19 cellular contexts compared by ENCODE assay signal in the genomic region with DNA sequence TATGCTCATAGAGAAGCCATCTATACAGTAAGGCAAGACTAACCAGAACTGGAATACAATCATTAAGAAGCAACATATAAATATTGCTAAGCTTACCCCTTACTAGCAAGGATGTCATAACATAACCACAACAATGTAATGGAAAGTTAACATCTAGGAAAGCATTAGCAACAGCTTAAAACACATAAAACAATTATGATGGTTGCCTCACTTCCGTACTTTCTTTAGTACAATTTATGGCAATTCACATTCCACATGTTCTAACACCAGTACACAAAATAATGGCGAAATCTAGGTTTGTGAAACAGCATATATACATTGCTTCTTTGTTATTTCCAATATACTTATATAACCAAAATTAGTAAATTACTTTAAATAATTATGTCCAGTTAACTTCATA.
DNase-seq lines count a peak whose midpoint lies in the region; ATAC-seq, FAIRE-seq and TF ChIP-seq lines count a peak whose summit lies in the region.
"Had no signal": no experiment of that assay in that cellular context is flagged by ENCODE, and none has a peak within 500 bp of the region (broad histone marks: within the 10 kb centered on the region; RNA-seq: fewer than 3 reads in every experiment).

No MANE protein-coding gene starts in this region.

- no peak overlapping the region for H3K27ac Mint-ChIP-seq in CD8-positive, alpha-beta memory T cell

- DNase-seq in A549 (ENCODE audit: low read depth in 1 of 2, low spot score in 1 of 2) (no peak), HCEC 1CT (peak; percentile 22), RWPE2 (ENCODE audit: low spot score) (no peak), fibroblast of peridontal ligament (ENCODE audit: extremely low read depth) (peak; percentile 30), NCI-H524 treated with DMSO at 0.1 percent for 48 hours (lab: John Stamatoyannopoulos, UW) (no peak), heart right ventricle (no peak), erythroblast (lab: John Stamatoyannopoulos, UW) (no peak)
- no peak for DNase-seq in CD8-positive, alpha-beta memory T cell
- DNase-seq: C1 segment of cervical spinal cord, GF-D8, NCI-H187, NCI-H345, NCI-H526 treated with DMSO at 0.1 percent for 48 hours, PC-9 had no signal

- H3K4me3 Mint-ChIP-seq in CD8-positive, alpha-beta memory T cell = no peak overlapping the region

- no peak for TF ChIP-seq CTCF in A549 (IDR thresholded peaks at IDR 0.05)
- no peak for TF ChIP-seq CTCF in RWPE2 (IDR thresholded peaks at IDR 0.05; ENCODE audit: poor library complexity, severe bottlenecking)
- TF ChIP-seq CTCF in heart right ventricle (IDR thresholded peaks at IDR 0.05) = no peak

- no peak for TF ChIP-seq EP300 in A549 (IDR thresholded peaks at IDR 0.05)

- no peaks in the 10 kb centered on the region for H3K36me3 Mint-ChIP-seq in CD8-positive, alpha-beta memory T cell

- CTCF ChIA-PET in A549 (lab: Yijun Ruan, JAX) = no interaction called here
- CTCF ChIA-PET in CD8-positive, alpha-beta memory T cell (lab: Charles Lee) = no interaction called here

- TF ChIP-seq POLR2A in A549 (IDR thresholded peaks at IDR 0.05; ENCODE audit: low read length) (no peak), erythroblast (IDR thresholded peaks at IDR 0.05; ENCODE audit: low read length) (no peak)

- POLR2A ChIA-PET in A549 (lab: Yijun Ruan, JAX) = no interaction called here
- POLR2A ChIA-PET in CD8-positive, alpha-beta memory T cell (lab: Charles Lee) = no interaction called here

- H3K4me2 ChIP-seq in A549 = no peak overlapping the region
- H3K4me2 ChIP-seq: KMS-11, PC-9 had no signal

- H3K27me3 ChIP-seq in RWPE2 (ENCODE audit: insufficient read depth, poor library complexity, severe bottlenecking) (no peaks in the 10 kb centered on the region), heart right ventricle (no peaks in the 10 kb centered on the region)
- no peaks in the 10 kb centered on the region for H3K27me3 ChIP-seq in CD8-positive, alpha-beta memory T cell (ENCODE audit: insufficient read depth, low read length, poor library complexity, severe bottlenecking)

- TF ChIP-seq RAD21 in A549 (conservative IDR thresholded peaks at IDR 0.05 in 1 of 2, IDR thresholded peaks at IDR 0.05 in 1 of 2) = no peak

- FAIRE-seq in A549 (lab: Jason Lieb, UNC) = peak; percentile 43
- FAIRE-seq: A204.1, GM12891, H54 had no signal

- no peaks in the 10 kb centered on the region for H3K4me1 Mint-ChIP-seq in CD8-positive, alpha-beta memory T cell

- ATAC-seq in A549 (no peak), RWPE2 (ENCODE audit: low read depth) (peak; percentile 32), heart right ventricle (no peak)

- no peaks in the 10 kb centered on the region for H3K9me3 Mint-ChIP-seq in CD8-positive, alpha-beta memory T cell

- WGBS in A549 (ENCODE audit: missing lambda C conversion rate) = 79% methylated on average over 2 of the region's 2 CpGs
- WGBS in heart right ventricle, 2 donors = 92 to 94% methylated on average over 2 of the region's 2 CpGs

- H3K27ac ChIP-seq in A549 (no peak overlapping the region), RWPE2 (ENCODE audit: poor library complexity, severe bottlenecking) (no peak overlapping the region), heart right ventricle (no peak overlapping the region)
- no peak overlapping the region for H3K27ac ChIP-seq in CD8-positive, alpha-beta memory T cell (ENCODE audit: low read depth, low read length)
- H3K27ac ChIP-seq: KMS-11, PC-9, SK-N-MC had no signal

- no peaks in the 10 kb centered on the region for H3K36me3 ChIP-seq in RWPE2 (ENCODE audit: low read depth)
- H3K36me3 ChIP-seq in heart right ventricle = no peaks in the 10 kb centered on the region
- no peaks in the 10 kb centered on the region for H3K36me3 ChIP-seq in CD8-positive, alpha-beta memory T cell (ENCODE audit: insufficient read depth, low read length)

- intact Hi-C loops in heart right ventricle (cut with DNase I) = no loop called here

- H3K9me3 ChIP-seq in A549 (no peaks in the 10 kb centered on the region), RWPE2 (ENCODE audit: severe bottlenecking) (no peaks in the 10 kb centered on the region), heart right ventricle (no peaks in the 10 kb centered on the region)
- H3K9me3 ChIP-seq in CD8-positive, alpha-beta memory T cell (ENCODE audit: low read length) = no peaks in the 10 kb centered on the region

- no peak overlapping the region for H3K4me3 ChIP-seq in A549
- no peak overlapping the region for H3K4me3 ChIP-seq in RWPE2 (ENCODE audit: severe bottlenecking)
- H3K4me3 ChIP-seq in heart right ventricle = no peak overlapping the region
- no peak overlapping the region for H3K4me3 ChIP-seq in CD8-positive, alpha-beta memory T cell (ENCODE audit: low read length)
- H3K4me3 ChIP-seq: PC-9, SK-N-MC had no signal

- no peaks in the 10 kb centered on the region for H3K4me1 ChIP-seq in A549
- peaks cover 37% of the 10 kb centered on the region for H3K4me1 ChIP-seq in RWPE2 (ENCODE audit: insufficient read depth, poor library complexity, severe bottlenecking)
- no peaks in the 10 kb centered on the region for H3K4me1 ChIP-seq in heart right ventricle
- peaks cover 11% of the 10 kb centered on the region for H3K4me1 ChIP-seq in CD8-positive, alpha-beta memory T cell (ENCODE audit: insufficient read depth, low read length)

- peaks cover 0 to 2% of the 10 kb centered on the region in 2 donors for H3K27me3 Mint-ChIP-seq in CD8-positive, alpha-beta memory T cell

TF ChIP-seq in A549, 52 proteins besides CTCF, POLR2A, EP300 and RAD21:
- TF ChIP-seq MAZ (IDR thresholded peaks at IDR 0.05; ENCODE audit: borderline replicate concordance, low read depth, low read length) (no peak), FOSL2 (IDR thresholded peaks at IDR 0.05) (no peak), FOSL2 (CRISPR knock-in tag; IDR thresholded peaks at IDR 0.05) (no peak), CBX8 (IDR thresholded peaks at IDR 0.05) (no peak)

Comparison
In these comparisons a context has a peak if more than half of its experiments do, and no peak if none do; other contexts are left out.
1. DNase-seq: peak in HCEC 1CT (single experiment) and fibroblast of peridontal ligament (single experiment); none in A549 (0 of 2), RWPE2 (single experiment), NCI-H524 treated with DMSO at 0.1 percent for 48 hours (single experiment), heart right ventricle (0 of 2), CD8-positive, alpha-beta memory T cell (0 of 5) and erythroblast (0 of 2).